In genomic region chr1:44119525-44119924, GRCh38 we compare ENCODE assay signal across 23 cellular contexts. TPM values are rescaled to one million over a fixed set of nuclear protein-coding genes. Genes with fewer than 3 reads are reported as not detected.
DNase-seq lines count a peak whose midpoint lies in the region; ATAC-seq, FAIRE-seq and TF ChIP-seq lines count a peak whose summit lies in the region.
"Had no signal": no experiment of that assay in that cellular context is flagged by ENCODE, and none has a peak within 500 bp of the region (broad histone marks: within the 10 kb centered on the region; RNA-seq: fewer than 3 reads in every experiment).

No MANE protein-coding gene starts in this region.

- H2AK5ac ChIP-seq in H1 (ENCODE audit: low read depth, low read length): no peak overlapping the region
- H2AK5ac ChIP-seq in mesendoderm (ENCODE audit: low read length): no peak overlapping the region

- H2BK5ac ChIP-seq in H1 (ENCODE audit: low read depth, low read length): no peak overlapping the region
- H2BK5ac ChIP-seq in mesendoderm (ENCODE audit: low read length): no peak overlapping the region

- peaks cover 0 to 3% (median 0%) of the 10 kb centered on the region in 4 experiments; a peak in 2 of 7 replicates for H3K4me1 ChIP-seq in H1 (replicated peaks in 1 of 4; ENCODE audit: control insufficient read depth in 3 of 4, insufficient read depth in 4 of 4, low read length in 3 of 4)
- no peaks in the 10 kb centered on the region for H3K4me1 ChIP-seq in mesendoderm (ENCODE audit: control insufficient read depth, low read depth, low read length)
- H3K4me1 ChIP-seq: BE2C, Peyer's patch had no signal

- no peaks in the 10 kb centered on the region for H3K79me2 ChIP-seq in H1 (ENCODE audit: control insufficient read depth in 1 of 2, insufficient read depth in 2 of 2, low read length in 2 of 2)
- H3K79me2 ChIP-seq in mesendoderm (ENCODE audit: control insufficient read depth, insufficient read depth, low read length): no peaks in the 10 kb centered on the region

- H3K27ac ChIP-seq in H1 (ENCODE audit: low read depth, low read length) (no peak overlapping the region), mesendoderm (ENCODE audit: low read depth, low read length) (no peak overlapping the region)
- H3K27ac ChIP-seq: Peyer's patch, SK-N-MC had no signal

- TF ChIP-seq RAD21 in H1 (IDR thresholded peaks at IDR 0.05 in 1 of 2, conservative IDR thresholded peaks at IDR 0.05 in 1 of 2; ENCODE audit: low read depth in 2 of 2, low read length in 2 of 2): no peak

- H3K79me1 ChIP-seq in H1 (ENCODE audit: low read depth, low read length) (no peaks in the 10 kb centered on the region), mesendoderm (ENCODE audit: low read length) (no peaks in the 10 kb centered on the region)

- no peak overlapping the region for H3K23ac ChIP-seq in H1 (ENCODE audit: insufficient read length)
- H3K23ac ChIP-seq in mesendoderm (ENCODE audit: low read length): no peak overlapping the region

- TF ChIP-seq CTCF in H1 (IDR thresholded peaks at IDR 0.05; ENCODE audit: control extremely low read depth in 1 of 3, insufficient read depth in 1 of 3, low read depth in 1 of 3, low read length in 3 of 3): no peak

- no peak overlapping the region for H2BK20ac ChIP-seq in H1 (ENCODE audit: low read length)

- WGBS in H1 (ENCODE audit: extremely low coverage in 1 of 2, insufficient coverage in 1 of 2, insufficient read length in 1 of 2, insufficient replicate concordance in 2 of 2, low coverage in 1 of 2, low lambda C conversion rate in 2 of 2, missing lambda C conversion rate in 1 of 2), 2 experiments: 85% methylated on average over 6 of the region's 6 CpGs; no CpG with 5 or more reads in 1 of the 2 experiments
- 100% methylated on average over 4 of the region's 6 CpGs for WGBS in mesendoderm (ENCODE audit: extremely low coverage, insufficient coverage, low lambda C conversion rate)

- H2BK12ac ChIP-seq in H1 (ENCODE audit: low read depth, low read length): no peak overlapping the region

- H3K18ac ChIP-seq in H1 (ENCODE audit: extremely low read depth, low read length) (no peak overlapping the region), mesendoderm (ENCODE audit: low read length) (no peak overlapping the region)

- no peak overlapping the region for H4K5ac ChIP-seq in H1 (ENCODE audit: insufficient read length, low read depth, low read length)
- H4K5ac ChIP-seq in mesendoderm (ENCODE audit: low read length): no peak overlapping the region

- H3K4ac ChIP-seq in H1 (replicated peaks; ENCODE audit: insufficient read length, low read depth, low read length) (no peak overlapping the region), mesendoderm (ENCODE audit: low read depth, low read length) (no peak overlapping the region)

- ATAC-seq in GM18909 (IDR thresholded peaks at IDR 0.05; ENCODE audit: poor library complexity, unreplicated experiment): no peak
- ATAC-seq: HepG2 had no signal

- H3K4me2 ChIP-seq in H1 (ENCODE audit: insufficient read depth in 1 of 2, low read depth in 2 of 2, low read length in 2 of 2): peak overlapping the region in 1 of 2 experiments; percentile 17; a peak in 1 of 4 replicates
- no peak overlapping the region for H3K4me2 ChIP-seq in mesendoderm (ENCODE audit: low read length)

- no peak for TF ChIP-seq EP300 in H1 (IDR thresholded peaks at IDR 0.05; ENCODE audit: borderline replicate concordance in 1 of 2, low read depth in 2 of 2, low read length in 2 of 2)

- no peaks in the 10 kb centered on the region for H3K9me3 ChIP-seq in H1 (ENCODE audit: insufficient read depth in 2 of 2, low read depth in 1 of 2, low read length in 1 of 2)
- H3K9me3 ChIP-seq: BE2C, Peyer's patch had no signal

- POLR2A ChIA-PET in H1 (lab: Charles Lee; ENCODE audit: partially characterized antibody): no interaction called here

- H4K8ac ChIP-seq in H1 (ENCODE audit: extremely low read depth, insufficient read depth, low read length) (no peak overlapping the region), mesendoderm (ENCODE audit: low read depth, low read length) (no peak overlapping the region)

- H3K23me2 ChIP-seq in H1 (ENCODE audit: low read depth, low read length): no peaks in the 10 kb centered on the region

- no peaks in the 10 kb centered on the region for H4K20me1 ChIP-seq in H1 (replicated peaks in 1 of 2; ENCODE audit: control insufficient read depth in 1 of 2, insufficient read depth in 2 of 2, low read length in 2 of 2)

- H3K36me3 ChIP-seq in H1 (ENCODE audit: control insufficient read depth in 2 of 4, insufficient read depth in 4 of 4, low read length in 3 of 4) (no peaks in the 10 kb centered on the region), mesendoderm (ENCODE audit: control insufficient read depth, insufficient read depth, low read length) (no peaks in the 10 kb centered on the region)
- H3K36me3 ChIP-seq: BE2C, Peyer's patch had no signal

- no peak overlapping the region for H3K14ac ChIP-seq in H1 (ENCODE audit: insufficient read length)

- no peak overlapping the region for H2BK120ac ChIP-seq in H1 (replicated peaks; ENCODE audit: low read depth, low read length)
- no peak overlapping the region for H2BK120ac ChIP-seq in mesendoderm (ENCODE audit: low read depth, low read length)

- no peak for DNase-seq in GM12891 (ENCODE audit: insufficient read length, low spot score)
- DNase-seq in NCI-H146 (lab: John Stamatoyannopoulos, UW): peak; percentile 43
- no peak for DNase-seq in H1 (ENCODE audit: low read depth in 1 of 2, low spot score in 2 of 2)
- DNase-seq in mesendoderm: peak; percentile 3
- no peak for DNase-seq in DMS53 (lab: John Stamatoyannopoulos, UW)
- DNase-seq in stimulated activated CD4-positive, alpha-beta T cell treated with anti-CD3 and anti-CD28 coated beads, Interleukin-4, amount 100 ng/mL, for 4 hours: no peak
- no peak for DNase-seq in effector CD4-positive, alpha-beta T cell
- DNase-seq: BE2C; CD4-positive, CD25-positive, alpha-beta regulatory T cell; COR-L47; GF-D8; GOT3; KBM-7; NCI-H1417; NCI-H1930; NCI-H526; Peyer's patch; Right ventricle myocardium superior had no signal

- H3K27me3 ChIP-seq in H1 (replicated peaks in 1 of 4; ENCODE audit: control insufficient read depth in 3 of 4, extremely low read depth in 1 of 4, insufficient read depth in 3 of 4, low read length in 3 of 4) (no peaks in the 10 kb centered on the region), mesendoderm (ENCODE audit: insufficient read depth, low read length, poor library complexity) (no peaks in the 10 kb centered on the region)
- H3K27me3 ChIP-seq: BE2C, Peyer's patch had no signal

- H3K56ac ChIP-seq in H1 (replicated peaks; ENCODE audit: insufficient read length, low read depth, low read length) (no peak overlapping the region), mesendoderm (ENCODE audit: low read length) (no peak overlapping the region)

- CTCF ChIA-PET in H1 (lab: Charles Lee; ENCODE audit: partially characterized antibody): interaction anchor here (1.0 to 1.6 kb wide), 3 partner anchors 18 to 98 kb away, joined by 3 to 6 read pairs (median 4); no protein-coding TSS in a partner anchor

- H2AFZ ChIP-seq in H1 (ENCODE audit: low read length): no peak overlapping the region

- TF ChIP-seq POLR2A in GM12891 (IDR thresholded peaks at IDR 0.05; ENCODE audit: low read depth, low read length) (no peak), H1 (IDR thresholded peaks at IDR 0.05; ENCODE audit: control extremely low read depth in 1 of 2, low read depth in 2 of 2, low read length in 2 of 2) (no peak)

- no peak overlapping the region for H3K4me3 ChIP-seq in H1 (ENCODE audit: extremely low read depth in 1 of 4, insufficient read depth in 2 of 4, low read depth in 3 of 4, low read length in 4 of 4)
- no peak overlapping the region for H3K4me3 ChIP-seq in mesendoderm (ENCODE audit: low read length)
- H3K4me3 ChIP-seq: Peyer's patch, SK-N-MC had no signal

- H3K9ac ChIP-seq in H1 (replicated peaks in 1 of 4; ENCODE audit: extremely low read depth in 1 of 4, low read depth in 3 of 4, low read length in 3 of 4) (no peak overlapping the region), mesendoderm (ENCODE audit: low read length) (no peak overlapping the region)

- H4K91ac ChIP-seq in H1 (replicated peaks; ENCODE audit: insufficient read length, low read length): no peak overlapping the region

- H2BK15ac ChIP-seq in H1 (ENCODE audit: low read length): no peak overlapping the region
- no peak overlapping the region for H2BK15ac ChIP-seq in mesendoderm (replicated peaks; ENCODE audit: low read depth)

- FAIRE-seq in GM12891 (lab: Jason Lieb, UNC) (no peak), H1 (lab: Jason Lieb, UNC) (no peak)
- FAIRE-seq: A204.1, HepG2 had no signal

TF ChIP-seq in GM12891, 5 proteins besides CTCF, POLR2A, EP300 and RAD21:
- TF ChIP-seq SPI1 (IDR thresholded peaks at IDR 0.05; ENCODE audit: low read depth, low read length): peak; percentile 28; the same call in 1 of the 2 replicates
- TF ChIP-seq POU2F2 (IDR thresholded peaks at IDR 0.05; ENCODE audit: low read depth, low read length): no peak

TF ChIP-seq in H1, 55 proteins besides CTCF, POLR2A, EP300 and RAD21 (continues in another document):
- TF ChIP-seq NANOG (IDR thresholded peaks at IDR 0.05; ENCODE audit: insufficient read depth, low read depth, low read length, poor library complexity, severe bottlenecking): peak; percentile 52

RNA-seq across cellular contexts. Expression of gene KLF17, which starts 0.9 kb away (rescaled TPM):
- not detected for polyA plus RNA-seq in GM12891 (2012; ENCODE audit: low read depth, missing spikeins)
- not detected in 2 replicates for total RNA-seq in H1 (2021; fragmentation: NEBNext Ultra II Directional; extraction: Animal tissue kit (Norgen Biotek cat#: 25700))
- not detected in 2 replicates for polyA plus RNA-seq in H1 (2011; rRNA removed)
- not detected for polyA plus RNA-seq in H1 (2011; cell fraction: cytosol; rRNA removed)
- polyA plus RNA-seq in H1 (2011; cell fraction: nucleus; rRNA removed): not detected
- polyA plus RNA-seq in H1 (2012, experiment 1 of 2): not detected in 4 replicates
- not detected for polyA plus RNA-seq in H1 (2012, experiment 2 of 2)
- polyA plus RNA-seq in H1 (2013, experiment 1 of 2): not detected
- polyA plus RNA-seq in H1 (2013, experiment 2 of 2): not detected
- not detected in 2 replicates for polyA minus RNA-seq in H1 (2011; rRNA and poly(A)+ RNA removed)
- not detected for polyA minus RNA-seq in H1 (2011; cell fraction: cytosol; rRNA and poly(A)+ RNA removed)
- not detected for polyA minus RNA-seq in H1 (2011; cell fraction: nucleus; rRNA and poly(A)+ RNA removed)
- not detected for polyA plus RNA-seq in mesendoderm (2013, experiment 1 of 2)
- not detected for polyA plus RNA-seq in mesendoderm (2013, experiment 2 of 2)
- total RNA-seq: CD4-positive, CD25-positive, alpha-beta regulatory T cell; Daoy; HepG2; Peyer's patch; Right ventricle myocardium superior had no signal
- polyA plus RNA-seq: CD4-positive, CD25-positive, alpha-beta regulatory T cell; HepG2 had no signal

RNA-seq across cellular contexts. Expression of gene KLF18, which starts 21.9 kb away (rescaled TPM):
- polyA plus RNA-seq in GM12891 (2012; ENCODE audit: low read depth, missing spikeins): not detected
- total RNA-seq in H1 (2021; fragmentation: NEBNext Ultra II Directional; extraction: Animal tissue kit (Norgen Biotek cat#: 25700)): 0.09 TPM in 1 of 2 replicates, not detected in the other
- 0.15 and 0.19 TPM in 2 replicates for polyA plus RNA-seq in H1 (2011; rRNA removed)
- 0.14 TPM for polyA plus RNA-seq in H1 (2011; cell fraction: cytosol; rRNA removed)
- polyA plus RNA-seq in H1 (2011; cell fraction: nucleus; rRNA removed): 0.39 TPM
- 0.05 to 0.09 TPM in 2 of 4 replicates, not detected in the others for polyA plus RNA-seq in H1 (2012, experiment 1 of 2)
- not detected for polyA plus RNA-seq in H1 (2012, experiment 2 of 2)
- polyA plus RNA-seq in H1 (2013, experiment 1 of 2): 0.04 TPM
- polyA plus RNA-seq in H1 (2013, experiment 2 of 2): 0.06 TPM
- polyA minus RNA-seq in H1 (2011; rRNA and poly(A)+ RNA removed): 0.39 and 0.54 TPM in 2 replicates
- not detected for polyA minus RNA-seq in H1 (2011; cell fraction: cytosol; rRNA and poly(A)+ RNA removed)
- polyA minus RNA-seq in H1 (2011; cell fraction: nucleus; rRNA and poly(A)+ RNA removed): 0.40 TPM
- 0.03 TPM for polyA plus RNA-seq in mesendoderm (2013, experiment 1 of 2)
- 0.04 TPM for polyA plus RNA-seq in mesendoderm (2013, experiment 2 of 2)
- total RNA-seq: CD4-positive, CD25-positive, alpha-beta regulatory T cell; Daoy; HepG2; Peyer's patch; Right ventricle myocardium superior had no signal
- polyA plus RNA-seq: CD4-positive, CD25-positive, alpha-beta regulatory T cell; HepG2 had no signal

Comparison
In these comparisons a context has a peak if more than half of its experiments do, and no peak if none do; other contexts are left out.
1. DNase-seq: peak in NCI-H146 (single experiment) and mesendoderm (single experiment); none in GM12891 (single experiment), H1 (0 of 2), DMS53 (single experiment), stimulated activated CD4-positive, alpha-beta T cell treated with anti-CD3 and anti-CD28 coated beads, Interleukin-4, amount 100 ng/mL, for 4 hours (0 of 2) and effector CD4-positive, alpha-beta T cell (single experiment).